ENCODE assay signal across 1 cellular context in the genomic region with DNA sequence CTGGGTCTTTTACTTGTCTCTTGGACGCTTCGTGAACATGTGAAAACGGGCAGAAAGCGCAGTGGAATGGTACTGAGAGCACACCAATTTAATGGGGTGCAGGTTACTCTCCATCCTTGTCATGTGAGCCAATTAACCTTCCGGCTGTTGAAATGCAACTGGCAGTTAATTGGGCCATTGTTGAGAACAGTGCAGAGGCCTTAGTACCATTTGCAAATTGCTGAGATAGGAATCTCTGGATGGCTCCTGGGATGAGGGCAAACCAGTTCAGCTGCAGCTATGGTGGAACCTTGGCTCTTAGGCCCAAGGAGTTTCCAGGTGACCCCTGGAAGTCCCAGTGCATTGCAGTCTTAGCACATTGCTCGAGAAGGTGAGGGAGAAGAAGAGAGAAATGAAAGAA.
TF ChIP-seq lines count a peak whose summit lies in the region.

No MANE protein-coding gene starts in this region.

TF ChIP-seq in GM23338, 12 proteins besides CTCF, POLR2A, EP300 and RAD21 (continued from another document):
- TF ChIP-seq, protein P1, sequence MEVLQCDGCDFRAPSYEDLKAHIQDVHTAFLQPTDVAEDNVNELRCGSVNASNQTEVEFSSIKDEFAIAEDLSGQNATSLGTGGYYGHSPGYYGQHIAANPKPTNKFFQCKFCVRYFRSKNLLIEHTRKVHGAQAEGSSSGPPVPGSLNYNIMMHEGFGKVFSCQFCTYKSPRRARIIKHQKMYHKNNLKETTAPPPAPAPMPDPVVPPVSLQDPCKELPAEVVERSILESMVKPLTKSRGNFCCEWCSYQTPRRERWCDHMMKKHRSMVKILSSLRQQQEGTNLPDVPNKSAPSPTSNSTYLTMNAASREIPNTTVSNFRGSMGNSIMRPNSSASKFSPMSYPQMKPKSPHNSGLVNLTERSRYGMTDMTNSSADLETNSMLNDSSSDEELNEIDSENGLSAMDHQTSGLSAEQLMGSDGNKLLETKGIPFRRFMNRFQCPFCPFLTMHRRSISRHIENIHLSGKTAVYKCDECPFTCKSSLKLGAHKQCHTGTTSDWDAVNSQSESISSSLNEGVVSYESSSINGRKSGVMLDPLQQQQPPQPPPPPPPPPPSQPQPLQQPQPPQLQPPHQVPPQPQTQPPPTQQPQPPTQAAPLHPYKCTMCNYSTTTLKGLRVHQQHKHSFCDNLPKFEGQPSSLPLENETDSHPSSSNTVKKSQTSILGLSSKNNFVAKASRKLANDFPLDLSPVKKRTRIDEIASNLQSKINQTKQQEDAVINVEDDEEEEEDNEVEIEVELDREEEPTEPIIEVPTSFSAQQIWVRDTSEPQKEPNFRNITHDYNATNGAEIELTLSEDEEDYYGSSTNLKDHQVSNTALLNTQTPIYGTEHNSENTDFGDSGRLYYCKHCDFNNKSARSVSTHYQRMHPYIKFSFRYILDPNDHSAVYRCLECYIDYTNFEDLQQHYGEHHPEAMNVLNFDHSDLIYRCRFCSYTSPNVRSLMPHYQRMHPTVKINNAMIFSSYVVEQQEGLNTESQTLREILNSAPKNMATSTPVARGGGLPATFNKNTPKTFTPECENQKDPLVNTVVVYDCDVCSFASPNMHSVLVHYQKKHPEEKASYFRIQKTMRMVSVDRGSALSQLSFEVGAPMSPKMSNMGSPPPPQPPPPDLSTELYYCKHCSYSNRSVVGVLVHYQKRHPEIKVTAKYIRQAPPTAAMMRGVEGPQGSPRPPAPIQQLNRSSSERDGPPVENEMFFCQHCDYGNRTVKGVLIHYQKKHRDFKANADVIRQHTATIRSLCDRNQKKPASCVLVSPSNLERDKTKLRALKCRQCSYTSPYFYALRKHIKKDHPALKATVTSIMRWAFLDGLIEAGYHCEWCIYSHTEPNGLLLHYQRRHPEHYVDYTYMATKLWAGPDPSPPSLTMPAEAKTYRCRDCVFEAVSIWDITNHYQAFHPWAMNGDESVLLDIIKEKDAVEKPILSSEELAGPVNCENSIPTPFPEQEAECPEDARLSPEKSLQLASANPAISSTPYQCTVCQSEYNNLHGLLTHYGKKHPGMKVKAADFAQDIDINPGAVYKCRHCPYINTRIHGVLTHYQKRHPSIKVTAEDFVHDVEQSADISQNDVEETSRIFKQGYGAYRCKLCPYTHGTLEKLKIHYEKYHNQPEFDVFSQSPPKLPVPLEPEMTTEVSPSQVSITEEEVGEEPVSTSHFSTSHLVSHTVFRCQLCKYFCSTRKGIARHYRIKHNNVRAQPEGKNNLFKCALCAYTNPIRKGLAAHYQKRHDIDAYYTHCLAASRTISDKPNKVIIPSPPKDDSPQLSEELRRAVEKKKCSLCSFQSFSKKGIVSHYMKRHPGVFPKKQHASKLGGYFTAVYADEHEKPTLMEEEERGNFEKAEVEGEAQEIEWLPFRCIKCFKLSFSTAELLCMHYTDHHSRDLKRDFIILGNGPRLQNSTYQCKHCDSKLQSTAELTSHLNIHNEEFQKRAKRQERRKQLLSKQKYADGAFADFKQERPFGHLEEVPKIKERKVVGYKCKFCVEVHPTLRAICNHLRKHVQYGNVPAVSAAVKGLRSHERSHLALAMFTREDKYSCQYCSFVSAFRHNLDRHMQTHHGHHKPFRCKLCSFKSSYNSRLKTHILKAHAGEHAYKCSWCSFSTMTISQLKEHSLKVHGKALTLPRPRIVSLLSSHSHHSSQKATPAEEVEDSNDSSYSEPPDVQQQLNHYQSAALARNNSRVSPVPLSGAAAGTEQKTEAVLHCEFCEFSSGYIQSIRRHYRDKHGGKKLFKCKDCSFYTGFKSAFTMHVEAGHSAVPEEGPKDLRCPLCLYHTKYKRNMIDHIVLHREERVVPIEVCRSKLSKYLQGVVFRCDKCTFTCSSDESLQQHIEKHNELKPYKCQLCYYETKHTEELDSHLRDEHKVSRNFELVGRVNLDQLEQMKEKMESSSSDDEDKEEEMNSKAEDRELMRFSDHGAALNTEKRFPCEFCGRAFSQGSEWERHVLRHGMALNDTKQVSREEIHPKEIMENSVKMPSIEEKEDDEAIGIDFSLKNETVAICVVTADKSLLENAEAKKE (CRISPR knock-in tag; IDR thresholded peaks at IDR 0.05), result no peak
TF ChIP-seq in GM23338: peak in this region for 0.
